31 cellular contexts compared by ENCODE assay signal in genomic region chr20:23255106-23255505, GRCh38.
"Had no signal": no experiment of that assay in that cellular context is flagged by ENCODE, and none has a peak within 500 bp of the region (broad histone marks: within the 10 kb centered on the region; RNA-seq: fewer than 3 reads in every experiment).

No MANE protein-coding gene starts in this region.

- DNase-seq: activated CD4-positive, alpha-beta T cell treated with anti-CD3 and anti-CD28 coated beads for 1 hour; activated CD4-positive, alpha-beta T cell treated with anti-CD3 and anti-CD28 coated beads for 48 hours; activated CD4-positive, CD25-positive, alpha-beta regulatory T cell; activated CD8-positive, alpha-beta T cell treated with anti-CD3 and anti-CD28 coated beads for 36 hours; activated gamma-delta T cell treated with Interleukin-2 at 50 U/mL for 16 hours; activated naive CD4-positive, alpha-beta T cell treated with anti-CD3 and anti-CD28 coated beads for 36 hours; activated naive CD8-positive, alpha-beta T cell treated with anti-CD3 and anti-CD28 coated beads, Interleukin-2, amount 50 U/mL, for 24 hours; activated T-cell treated with anti-CD3 and anti-CD28 coated beads, Interleukin-2, amount 50 U/mL, for 4 hours; anterior cingulate cortex; central memory CD4-positive, alpha-beta T cell; NCI-H1048; NCI-H1105 treated with DMSO at 0.1 percent for 48 hours; NCI-H1436; NCI-H1694; NCI-H1930; NCI-H2081 treated with DMSO at 0.1 percent for 48 hours; NCI-H510A; NCI-H526; NCI-H748 treated with DMSO at 0.1 percent for 48 hours; NK-92 treated with Interleukin-12 subunit alpha and Interleukin-12 subunit beta, amount 100 ng/mL, for 24 hours; PC-3; Peyer's patch; SIG-M5; T1000; WERI-Rb-1 had no signal

- H3K4me3 ChIP-seq: K562, Peyer's patch had no signal

- ATAC-seq: activated CD8-positive, alpha-beta T cell treated with anti-CD3 and anti-CD28 coated beads for 36 hours; activated naive CD4-positive, alpha-beta T cell treated with anti-CD3 and anti-CD28 coated beads, Interleukin-2, amount 50 U/mL, for 72 hours; activated T-cell treated with anti-CD3 and anti-CD28 coated beads, Interleukin-2, amount 50 U/mL, for 4 hours; K562; PC-3; Right ventricle myocardium inferior had no signal

- H3K36me3 Mint-ChIP-seq: activated naive CD4-positive, alpha-beta T cell treated with anti-CD3 and anti-CD28 coated beads, Interleukin-2, amount 50 U/mL, for 72 hours; brain had no signal

- H3K27me3 ChIP-seq: Peyer's patch had no signal

- H3K36me3 ChIP-seq: Peyer's patch, WERI-Rb-1 had no signal

- H3K9me3 ChIP-seq: Peyer's patch had no signal

- H3K9me3 Mint-ChIP-seq: activated CD8-positive, alpha-beta T cell treated with anti-CD3 and anti-CD28 coated beads for 36 hours; activated naive CD4-positive, alpha-beta T cell treated with anti-CD3 and anti-CD28 coated beads for 36 hours; activated naive CD4-positive, alpha-beta T cell treated with anti-CD3 and anti-CD28 coated beads, Interleukin-2, amount 50 U/mL, for 72 hours; activated naive CD8-positive, alpha-beta T cell treated with anti-CD3 and anti-CD28 coated beads, Interleukin-2, amount 50 U/mL, for 24 hours; activated T-cell treated with anti-CD3 and anti-CD28 coated beads, Interleukin-2, amount 50 U/mL, for 4 hours; activated T-helper 1 cell treated with anti-CD3 and anti-CD28 coated beads, Interleukin-12 subunit alpha, Interleukin-12 subunit beta, Interleukin-2, Interleukin-4 antibody, amounts not matched to agents 30 ng/mL and 10 ng/mL and 1 ng/mL, durations not matched to agents 14 hours and 24 hours and 36 hours; brain had no signal

- H3K27ac ChIP-seq: RWPE1, WERI-Rb-1 had no signal

- H3K4me3 Mint-ChIP-seq: activated CD8-positive, alpha-beta T cell treated with anti-CD3 and anti-CD28 coated beads for 36 hours; activated naive CD4-positive, alpha-beta T cell treated with anti-CD3 and anti-CD28 coated beads for 36 hours; activated naive CD8-positive, alpha-beta T cell treated with anti-CD3 and anti-CD28 coated beads, Interleukin-2, amount 50 U/mL, for 24 hours; activated T-cell treated with anti-CD3 and anti-CD28 coated beads, Interleukin-2, amount 50 U/mL, for 4 hours; activated T-helper 1 cell treated with anti-CD3 and anti-CD28 coated beads, Interleukin-12 subunit alpha, Interleukin-12 subunit beta, Interleukin-2, Interleukin-4 antibody, amounts not matched to agents 30 ng/mL and 10 ng/mL and 1 ng/mL, durations not matched to agents 14 hours and 24 hours and 36 hours; brain had no signal

- H3K27ac Mint-ChIP-seq: activated CD8-positive, alpha-beta T cell treated with anti-CD3 and anti-CD28 coated beads for 36 hours; activated naive CD4-positive, alpha-beta T cell treated with anti-CD3 and anti-CD28 coated beads for 36 hours; activated naive CD4-positive, alpha-beta T cell treated with anti-CD3 and anti-CD28 coated beads, Interleukin-2, amount 50 U/mL, for 72 hours; activated naive CD8-positive, alpha-beta T cell treated with anti-CD3 and anti-CD28 coated beads, Interleukin-2, amount 50 U/mL, for 24 hours; activated T-helper 1 cell treated with anti-CD3 and anti-CD28 coated beads, Interleukin-12 subunit alpha, Interleukin-12 subunit beta, Interleukin-2, Interleukin-4 antibody, amounts not matched to agents 30 ng/mL and 10 ng/mL and 1 ng/mL, durations not matched to agents 14 hours and 24 hours and 36 hours had no signal

- H3K4me1 ChIP-seq: Peyer's patch had no signal
